ENCODE assay signal across 8 cellular contexts in the genomic region with DNA sequence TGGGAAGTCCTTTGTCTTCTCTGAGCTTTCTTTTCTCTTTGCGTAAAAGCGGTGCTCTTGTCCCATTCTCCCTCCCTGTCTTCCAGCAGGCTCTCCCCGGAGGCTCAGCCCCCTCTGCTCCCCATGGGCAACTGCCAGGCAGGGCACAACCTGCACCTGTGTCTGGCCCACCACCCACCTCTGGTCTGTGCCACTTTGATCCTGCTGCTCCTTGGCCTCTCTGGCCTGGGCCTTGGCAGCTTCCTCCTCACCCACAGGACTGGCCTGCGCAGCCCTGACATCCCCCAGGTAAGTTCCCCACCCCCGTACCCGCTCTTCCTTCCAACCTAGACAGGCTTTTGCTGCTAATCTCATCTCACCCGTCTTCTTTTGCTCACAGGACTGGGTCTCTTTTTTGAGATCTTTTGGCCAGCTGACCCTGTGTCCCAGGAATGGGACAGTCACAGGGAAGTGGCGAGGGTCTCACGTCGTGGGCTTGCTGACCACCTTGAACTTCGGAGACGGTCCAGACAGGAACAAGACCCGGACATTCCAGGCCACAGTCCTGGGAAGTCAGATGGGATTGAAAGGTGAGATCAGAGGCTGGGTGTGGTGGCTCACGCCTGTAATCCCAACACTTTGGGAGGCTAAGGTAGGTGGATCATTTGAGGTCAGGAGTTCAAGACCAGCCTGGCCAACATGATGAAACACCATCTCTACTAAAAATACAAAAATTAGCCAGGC. TPM values are rescaled to one million over a fixed set of nuclear protein-coding genes. Genes with fewer than 3 reads are reported as not detected.
DNase-seq lines count a peak whose midpoint lies in the region; ATAC-seq and TF ChIP-seq lines count a peak whose summit lies in the region.

No MANE protein-coding gene starts in this region.

- peaks cover 13 to 21% of the 10 kb centered on the region in 2 donors for H3K4me1 Mint-ChIP-seq in effector memory CD8-positive, alpha-beta T cell (ENCODE audit: low read depth in 2 of 2)

- H3K4me2 ChIP-seq in osteoblast (ENCODE audit: insufficient read depth, low read length): peak overlapping the region; percentile 80

- POLR2A ChIA-PET in BJ (lab: Charles Lee): interaction anchor here (0.9 kb wide), 1 partner anchor 10 kb away, joined by 5 read pairs; no protein-coding TSS in a partner anchor

- DNase-seq in BJ (ENCODE audit: low read depth): no peak
- no peak for DNase-seq in NT2/D1 (ENCODE audit: low read depth, low spot score)
- no peak for DNase-seq in effector memory CD8-positive, alpha-beta T cell
- DNase-seq in osteoblast (ENCODE audit: insufficient read length, low spot score, missing footprints): no peak
- DNase-seq in NCI-H345 (lab: John Stamatoyannopoulos, UW): no peak
- no peak for DNase-seq in ACHN
- no peak for DNase-seq in SHP77 (lab: John Stamatoyannopoulos, UW)

- no peak for ATAC-seq in effector memory CD8-positive, alpha-beta T cell (replicated peaks)
- ATAC-seq in GM18511 (IDR thresholded peaks at IDR 0.05; ENCODE audit: unreplicated experiment): no peak

- H2AFZ ChIP-seq in osteoblast (ENCODE audit: low read length): peak overlapping the region; percentile 77

- H3K4me3 ChIP-seq in BJ (ENCODE audit: low read depth, low read length): peak overlapping the region; percentile 86; the same call in 1 of the 2 replicates
- peak overlapping the region; percentile 79 for H3K4me3 ChIP-seq in NT2/D1 (ENCODE audit: insufficient read length, low read depth)
- peak overlapping the region; percentile 74 for H3K4me3 ChIP-seq in osteoblast (ENCODE audit: insufficient read depth, low read length)

- H3K4me1 ChIP-seq in NT2/D1 (ENCODE audit: insufficient read depth, insufficient read length) (peaks cover 5% of the 10 kb centered on the region), osteoblast (ENCODE audit: insufficient read depth, low read length) (peaks cover 9% of the 10 kb centered on the region)

- CTCF ChIA-PET in BJ (lab: Yijun Ruan, JAX): interaction anchor here (0.6 to 2.7 kb wide), 3 partner anchors 12 to 155 kb away, joined by 3 to 8 read pairs (median 3); no protein-coding TSS in a partner anchor

- peak overlapping the region; percentile 98 for H3K9ac ChIP-seq in NT2/D1 (ENCODE audit: insufficient read length, low read depth)

- no peak for TF ChIP-seq CTCF in BJ (IDR thresholded peaks at IDR 0.05; ENCODE audit: insufficient read depth, low read depth, low read length)
- TF ChIP-seq CTCF in osteoblast (IDR thresholded peaks at IDR 0.05; ENCODE audit: extremely low read depth, low read depth, low read length): no peak

- H3K27ac Mint-ChIP-seq in effector memory CD8-positive, alpha-beta T cell: peak overlapping the region; percentile 91 to 97

- peaks cover 7% of the 10 kb centered on the region for H3K79me2 ChIP-seq in osteoblast (ENCODE audit: insufficient read depth, low read length)

- peak overlapping the region; percentile 88 to 89 for H3K4me3 Mint-ChIP-seq in effector memory CD8-positive, alpha-beta T cell

- H4K20me1 ChIP-seq in osteoblast (ENCODE audit: insufficient read depth, low read length): no peaks in the 10 kb centered on the region

- in situ Hi-C loops in ACHN (cut with HindIII; ENCODE audit: low pct_ligation_motif_present, low pct_unique_long_range_greater_than_20kb, low sequenced_read_pairs): no loop called here

- peak overlapping the region; percentile 61 for H3K27ac ChIP-seq in osteoblast (ENCODE audit: low read depth, low read length)

- peaks cover 9% of the 10 kb centered on the region for H3K36me3 Mint-ChIP-seq in effector memory CD8-positive, alpha-beta T cell (ENCODE audit: insufficient read depth)

- H3K9me3 ChIP-seq in NT2/D1 (ENCODE audit: insufficient read depth, low read length) (no peaks in the 10 kb centered on the region), osteoblast (ENCODE audit: low read depth, low read length) (no peaks in the 10 kb centered on the region)

- H3K36me3 ChIP-seq in BJ (ENCODE audit: control insufficient read depth, insufficient read depth, low read length) (peaks cover 1% of the 10 kb centered on the region; the same call in 1 of the 2 replicates), NT2/D1 (ENCODE audit: insufficient read depth, insufficient read length, low read length) (peaks cover 11% of the 10 kb centered on the region), osteoblast (ENCODE audit: insufficient read depth, low read length) (peaks cover 8% of the 10 kb centered on the region)

- no peaks in the 10 kb centered on the region for H3K27me3 Mint-ChIP-seq in effector memory CD8-positive, alpha-beta T cell

- no peaks in the 10 kb centered on the region for H3K9me3 Mint-ChIP-seq in effector memory CD8-positive, alpha-beta T cell

- no peaks in the 10 kb centered on the region for H3K27me3 ChIP-seq in BJ (ENCODE audit: control insufficient read depth, insufficient read depth, low read length)
- no peaks in the 10 kb centered on the region for H3K27me3 ChIP-seq in NT2/D1 (ENCODE audit: insufficient read depth, insufficient read length)
- H3K27me3 ChIP-seq in osteoblast (ENCODE audit: insufficient read depth, low read length): no peaks in the 10 kb centered on the region

RNA-seq across cellular contexts. Expression of gene TMEM219, which starts 1.3 kb away (rescaled TPM):
- polyA plus RNA-seq in BJ (2011; rRNA removed): 112 and 146 TPM in 2 replicates
- 59.4 and 80.8 TPM in 2 replicates for polyA minus RNA-seq in BJ (2011; rRNA and poly(A)+ RNA removed)
- 74.3 and 84.0 TPM in 2 replicates for total RNA-seq in osteoblast

RNA-seq across cellular contexts. Expression of gene TAOK2, which starts 10.5 kb away (rescaled TPM):
- polyA plus RNA-seq in BJ (2011; rRNA removed): 17.4 and 24.3 TPM in 2 replicates
- polyA minus RNA-seq in BJ (2011; rRNA and poly(A)+ RNA removed): 19.0 and 25.8 TPM in 2 replicates
- total RNA-seq in osteoblast: 37.1 and 39.1 TPM in 2 replicates

RNA-seq across cellular contexts. Expression of gene HIRIP3, which starts 32.2 kb away (rescaled TPM):
- polyA plus RNA-seq in BJ (2011; rRNA removed): 7.7 and 9.6 TPM in 2 replicates
- 3.3 and 4.5 TPM in 2 replicates for polyA minus RNA-seq in BJ (2011; rRNA and poly(A)+ RNA removed)
- total RNA-seq in osteoblast: 3.5 and 5.8 TPM in 2 replicates

RNA-seq across cellular contexts. Expression of gene INO80E, which starts 32.9 kb away (rescaled TPM):
- polyA plus RNA-seq in BJ (2011; rRNA removed): 34.5 and 35.6 TPM in 2 replicates
- 7.3 and 8.0 TPM in 2 replicates for polyA minus RNA-seq in BJ (2011; rRNA and poly(A)+ RNA removed)
- 14.5 and 16.8 TPM in 2 replicates for total RNA-seq in osteoblast

RNA-seq across cellular contexts. Expression of gene KCTD13, which starts 37.2 kb away (rescaled TPM):
- 8.2 and 12.3 TPM in 2 replicates for polyA plus RNA-seq in BJ (2011; rRNA removed)
- polyA minus RNA-seq in BJ (2011; rRNA and poly(A)+ RNA removed): 5.7 and 7.1 TPM in 2 replicates
- total RNA-seq in osteoblast: 8.5 and 11.9 TPM in 2 replicates
